ENCODE assay signal across 18 cellular contexts in genomic region chr6:15524736-15525401, GRCh38.
DNase-seq lines count a peak whose midpoint lies in the region; ATAC-seq and FAIRE-seq lines count a peak whose summit lies in the region.
"Had no signal": no experiment of that assay in that cellular context is flagged by ENCODE, and none has a peak within 500 bp of the region (broad histone marks: within the 10 kb centered on the region; RNA-seq: fewer than 3 reads in every experiment).

No MANE protein-coding gene starts in this region.

- FAIRE-seq in RCC 7860 (lab: Jason Lieb, UNC), result peak; percentile 72
- FAIRE-seq: endothelial cell of umbilical vein had no signal

- peak; percentile 14 for DNase-seq in activated CD4-positive, CD25-positive, alpha-beta regulatory T cell treated with anti-CD3 and anti-CD28 coated beads, Interleukin-2, amount 50 U/mL, for 72 hours
- no peak for DNase-seq in activated CD4-positive, CD25-positive, alpha-beta regulatory T cell (lab: John Stamatoyannopoulos, UW)
- peak; percentile 54 for DNase-seq in RCC 7860 (ENCODE audit: low spot score)
- peak; percentile 69 for DNase-seq in glomerular visceral epithelial cell (ENCODE audit: extremely low spot score)
- peak; percentile 39 for DNase-seq in retina
- DNase-seq: activated CD4-positive, alpha-beta T cell treated with anti-CD3 and anti-CD28 coated beads for 48 hours; cortex of kidney; DMS53; foreskin keratinocyte; left cardiac atrium; NCI-H1105; NCI-H748 treated with DMSO at 0.1 percent for 48 hours; nucleus accumbens; stimulated activated CD4-positive, alpha-beta T cell treated with anti-CD3 and anti-CD28 coated beads, Interleukin-4, amount 100 ng/mL, for 1 hour had no signal

- ATAC-seq in GM18909 (IDR thresholded peaks at IDR 0.05; ENCODE audit: poor library complexity, unreplicated experiment) (no peak), GM18519 (IDR thresholded peaks at IDR 0.05; ENCODE audit: low FRiP score, unreplicated experiment) (no peak), GM21528 (IDR thresholded peaks at IDR 0.05; ENCODE audit: low FRiP score, unreplicated experiment) (no peak)
- ATAC-seq: foreskin keratinocyte, left cardiac atrium had no signal

Comparison
In these comparisons a context has a peak if more than half of its experiments do, and no peak if none do; other contexts are left out.
1. DNase-seq: peak in activated CD4-positive, CD25-positive, alpha-beta regulatory T cell treated with anti-CD3 and anti-CD28 coated beads, Interleukin-2, amount 50 U/mL, for 72 hours (single experiment), RCC 7860 (single experiment), glomerular visceral epithelial cell (single experiment) and retina (single experiment); none in activated CD4-positive, CD25-positive, alpha-beta regulatory T cell (0 of 4).